1 cellular context compared by ENCODE assay signal in genomic region chr5:76472338-76473336, GRCh38.
TF ChIP-seq lines count a peak whose summit lies in the region.

No MANE protein-coding gene starts in this region.

TF ChIP-seq in liver, 16 proteins besides CTCF, POLR2A, EP300 and RAD21 (continued from another document):
- TF ChIP-seq REST (IDR thresholded peaks at IDR 0.05) (peak; percentile 23), TAF1 (conservative IDR thresholded peaks at IDR 0.05) (no peak), HNF4A (conservative IDR thresholded peaks at IDR 0.05) (peak; percentile 89 to 93), FOXA2 (IDR thresholded peaks at IDR 0.05) (peak; percentile 42), YY1 (IDR thresholded peaks at IDR 0.05) (peak; percentile 58), MAX (IDR thresholded peaks at IDR 0.05) (peak; percentile 73), FOXA1 (IDR thresholded peaks at IDR 0.05) (no peak), JUND (IDR thresholded peaks at IDR 0.05) (peak; percentile 81 to 87), ATF3 (IDR thresholded peaks at IDR 0.05) (no peak), EGR1 (IDR thresholded peaks at IDR 0.05; ENCODE audit: low read depth in 2 of 2) (peak; percentile 36 to 65)
- TF ChIP-seq, protein P1, sequence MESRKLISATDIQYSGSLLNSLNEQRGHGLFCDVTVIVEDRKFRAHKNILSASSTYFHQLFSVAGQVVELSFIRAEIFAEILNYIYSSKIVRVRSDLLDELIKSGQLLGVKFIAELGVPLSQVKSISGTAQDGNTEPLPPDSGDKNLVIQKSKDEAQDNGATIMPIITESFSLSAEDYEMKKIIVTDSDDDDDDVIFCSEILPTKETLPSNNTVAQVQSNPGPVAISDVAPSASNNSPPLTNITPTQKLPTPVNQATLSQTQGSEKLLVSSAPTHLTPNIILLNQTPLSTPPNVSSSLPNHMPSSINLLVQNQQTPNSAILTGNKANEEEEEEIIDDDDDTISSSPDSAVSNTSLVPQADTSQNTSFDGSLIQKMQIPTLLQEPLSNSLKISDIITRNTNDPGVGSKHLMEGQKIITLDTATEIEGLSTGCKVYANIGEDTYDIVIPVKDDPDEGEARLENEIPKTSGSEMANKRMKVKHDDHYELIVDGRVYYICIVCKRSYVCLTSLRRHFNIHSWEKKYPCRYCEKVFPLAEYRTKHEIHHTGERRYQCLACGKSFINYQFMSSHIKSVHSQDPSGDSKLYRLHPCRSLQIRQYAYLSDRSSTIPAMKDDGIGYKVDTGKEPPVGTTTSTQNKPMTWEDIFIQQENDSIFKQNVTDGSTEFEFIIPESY (IDR thresholded peaks at IDR 0.05), result peak; percentile 66
